8 cellular contexts compared by ENCODE assay signal in genomic region chr12:124939428-124940142, GRCh38. TPM values are rescaled to one million over a fixed set of nuclear protein-coding genes. Genes with fewer than 3 reads are reported as not detected.
DNase-seq lines count a peak whose midpoint lies in the region; ATAC-seq and TF ChIP-seq lines count a peak whose summit lies in the region.

No MANE protein-coding gene starts in this region.

- no peaks in the 10 kb centered on the region for H3K4me1 Mint-ChIP-seq in natural killer cell

- peak; percentile 76 to 88 (median 81) for ATAC-seq in natural killer cell

- H3K27me3 ChIP-seq in esophagus squamous epithelium (no peaks in the 10 kb centered on the region), stomach smooth muscle (ENCODE audit: control insufficient read depth in 1 of 2, insufficient read depth in 2 of 2, low read length in 2 of 2) (no peaks in the 10 kb centered on the region)

- H3K27me3 Mint-ChIP-seq in natural killer cell (ENCODE audit: low read depth in 2 of 2), result no peaks in the 10 kb centered on the region

- H3K4me3 ChIP-seq in esophagus squamous epithelium, result peak overlapping the region; percentile 28 to 65 (median 48)
- peak overlapping the region; percentile 73 to 84 for H3K4me3 ChIP-seq in stomach smooth muscle (ENCODE audit: low read length in 2 of 2)

- no peaks in the 10 kb centered on the region for H3K9me3 ChIP-seq in esophagus squamous epithelium
- no peaks in the 10 kb centered on the region for H3K9me3 ChIP-seq in stomach smooth muscle (ENCODE audit: control insufficient read depth in 2 of 2, low read length in 2 of 2)

- DNase-seq in Ammon's horn (ENCODE audit: low spot score), result peak; percentile 90
- peak; percentile 51 for DNase-seq in GM20000 (ENCODE audit: low spot score)
- peak; percentile 92 for DNase-seq in HS-5 (ENCODE audit: low read depth)
- DNase-seq in activated CD8-positive, alpha-beta memory T cell treated with anti-CD3 and anti-CD28 coated beads for 48 hours (ENCODE audit: low read depth in 2 of 3, low spot score in 2 of 3), result peak in 2 of 3 experiments; percentile 96 to 97
- no peak for DNase-seq in esophagus squamous epithelium (lab: John Stamatoyannopoulos, UW)
- DNase-seq in natural killer cell, result peak; percentile 89
- DNase-seq in epidermal melanocyte (ENCODE audit: insufficient read length, low spot score), result no peak

- H3K4me1 ChIP-seq in esophagus squamous epithelium (peaks cover 18 to 40% (median 26%) of the 10 kb centered on the region in 3 donors), stomach smooth muscle (ENCODE audit: control insufficient read depth, insufficient read depth, low read length) (peaks cover 14% of the 10 kb centered on the region)

- no peaks in the 10 kb centered on the region for H3K36me3 Mint-ChIP-seq in natural killer cell

- H3K27ac ChIP-seq in esophagus squamous epithelium (peak overlapping the region; percentile 86 to 97 (median 93)), stomach smooth muscle (ENCODE audit: low read length) (peak overlapping the region; percentile 95)

- peak in 1 of 4 donors; percentile 36 for TF ChIP-seq POLR2A in esophagus squamous epithelium (IDR thresholded peaks at IDR 0.05)

- H3K9ac ChIP-seq in stomach smooth muscle (ENCODE audit: low read length in 2 of 2), result peak overlapping the region; percentile 83 to 87

- no peak overlapping the region for H3K4me3 Mint-ChIP-seq in natural killer cell

- no peak for TF ChIP-seq CTCF in GM20000 (IDR thresholded peaks at IDR 0.05; ENCODE audit: extremely low read depth, missing control alignments)
- peak in 3 of 6 experiments; percentile 5 to 30 (median 5) for TF ChIP-seq CTCF in esophagus squamous epithelium (IDR thresholded peaks at IDR 0.05)
- no peak for TF ChIP-seq CTCF in natural killer cell (IDR thresholded peaks at IDR 0.05)

- H3K9me3 Mint-ChIP-seq in natural killer cell, result no peaks in the 10 kb centered on the region

- peaks cover 0 to 6% (median 0%) of the 10 kb centered on the region in 3 donors for H3K36me3 ChIP-seq in esophagus squamous epithelium
- H3K36me3 ChIP-seq in stomach smooth muscle (ENCODE audit: control insufficient read depth in 2 of 2, insufficient read depth in 2 of 2, low read length in 2 of 2), result no peaks in the 10 kb centered on the region

- no peak overlapping the region for H3K27ac Mint-ChIP-seq in natural killer cell

- WGBS in esophagus squamous epithelium, 2 donors, result 0% methylated on average over 17 to 23 of the region's 35 CpGs

- intact Hi-C loops in esophagus squamous epithelium (cut with DNase I), result no loop called here
- intact Hi-C loops in natural killer cell (cut with micrococcal nuclease), result loop anchor here (1.0 to 2.0 kb wide), 3 partner anchors 12 to 33 kb away; partner anchors contain the start of gene UBC

RNA-seq across cellular contexts. Expression of gene UBC, which starts 25.1 kb away (rescaled TPM):
- total RNA-seq in esophagus squamous epithelium (1,000 to 10,000 TPM; 1,012 to 1,417 (median 1,215) TPM), natural killer cell (1,000 to 10,000 TPM; 1,276 to 1,737 (median 1,334) TPM)

RNA-seq across cellular contexts. Expression of gene DHX37, which starts 49.3 kb away (rescaled TPM):
- 10 to 100 TPM in 3 of 4 donors, 1 to 10 TPM in 1; 9.5 to 16.2 (median 14.0) TPM for total RNA-seq in esophagus squamous epithelium
- 10 to 100 TPM; 27.9 to 31.6 (median 30.1) TPM for total RNA-seq in natural killer cell

RNA-seq across cellular contexts. Expression of gene BRI3BP, which starts 53.9 kb away (rescaled TPM):
- total RNA-seq in esophagus squamous epithelium (10 to 100 TPM in 3 of 4 donors, 1 to 10 TPM in 1; 9.7 to 23.4 (median 14.9) TPM), natural killer cell (1 to 10 TPM; 4.2 to 6.8 (median 5.4) TPM)

Comparison
In these comparisons a context has a peak if more than half of its experiments do, and no peak if none do; other contexts are left out.
1. DNase-seq: peak in Ammon's horn (single experiment), GM20000 (single experiment), HS-5 (single experiment), activated CD8-positive, alpha-beta memory T cell treated with anti-CD3 and anti-CD28 coated beads for 48 hours (2 of 3) and natural killer cell (single experiment); none in esophagus squamous epithelium (single experiment) and epidermal melanocyte (single experiment).